ENCODE assay signal across 17 cellular contexts in the genomic region with DNA sequence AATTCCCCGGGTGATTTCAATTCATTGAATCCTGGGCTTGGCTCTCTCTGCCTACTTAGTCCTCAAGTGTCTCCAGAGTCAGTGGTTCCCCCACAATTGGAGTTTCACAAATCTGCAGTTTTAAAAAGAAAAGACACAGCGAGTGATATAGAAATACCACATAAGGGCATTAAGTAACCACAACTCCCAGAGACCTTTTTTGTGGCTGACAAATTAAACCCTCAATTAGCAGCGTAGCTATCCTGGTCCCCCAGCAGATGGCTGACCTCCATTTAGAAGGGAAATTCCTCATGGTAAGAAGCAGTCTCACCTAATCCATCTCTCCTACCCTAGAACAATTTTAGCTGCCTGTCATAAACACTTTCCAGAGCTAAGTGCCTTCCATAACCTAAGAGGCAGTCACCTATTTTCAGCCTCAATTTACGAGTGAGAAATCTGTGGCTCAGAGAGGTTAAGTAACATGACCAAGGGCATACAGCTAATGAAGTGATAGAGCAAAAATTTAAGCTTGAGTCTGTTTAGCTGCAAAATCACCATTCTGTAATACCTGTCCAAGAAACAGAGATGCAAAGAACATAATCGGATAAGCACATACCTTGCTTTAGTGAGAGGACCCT. TPM values are rescaled to one million over a fixed set of nuclear protein-coding genes. Genes with fewer than 3 reads are reported as not detected.
A peak's percentile ranks its signal among the peaks of the same experiment; 100 is the strongest.
DNase-seq lines count a peak whose midpoint lies in the region; TF ChIP-seq lines count a peak whose summit lies in the region.
"Had no signal": no experiment of that assay in that cellular context is flagged by ENCODE, and none has a peak within 500 bp of the region (broad histone marks: within the 10 kb centered on the region; RNA-seq: fewer than 3 reads in every experiment).

No MANE protein-coding gene starts in this region.

- H3K9me3 ChIP-seq in cardiac muscle cell (ENCODE audit: low read depth) (no peaks in the 10 kb centered on the region), OCI-LY7 (ENCODE audit: low read length) (no peaks in the 10 kb centered on the region)

- TF ChIP-seq CTCF in cardiac muscle cell (IDR thresholded peaks at IDR 0.05; ENCODE audit: low read depth, low read length), result peak; percentile 11
- TF ChIP-seq CTCF in OCI-LY7 (conservative IDR thresholded peaks at IDR 0.05; ENCODE audit: low read length), result 0 out of 2 replicates have a peak, but pooled peaks have one; percentile 13
- no peak for TF ChIP-seq CTCF in fibroblast of the aortic adventitia (IDR thresholded peaks at IDR 0.05; ENCODE audit: insufficient read depth, low read length)

- no peak overlapping the region for H3K4me3 ChIP-seq in cardiac muscle cell
- H3K4me3 ChIP-seq in OCI-LY7 (ENCODE audit: low read depth, low read length, poor library complexity, severe bottlenecking), result no peak overlapping the region
- no peak overlapping the region for H3K4me3 ChIP-seq in fibroblast of the aortic adventitia (ENCODE audit: low read depth, low read length)
- H3K4me3 ChIP-seq: breast epithelium had no signal

- intact Hi-C loops in cardiac septum (cut with DNase I), result no loop called here
- intact Hi-C loops in OCI-LY7 (cut with micrococcal nuclease; ENCODE audit: unreplicated experiment), result no loop called here

- H3K9me2 ChIP-seq in OCI-LY7 (ENCODE audit: insufficient read depth, low read length), result no peaks in the 10 kb centered on the region

- CTCF ChIA-PET in OCI-LY7 (lab: Charles Lee; ENCODE audit: unreplicated experiment), result no interaction called here

- no peaks in the 10 kb centered on the region for H3K4me1 ChIP-seq in cardiac muscle cell (ENCODE audit: low read depth)
- peaks cover 14% of the 10 kb centered on the region for H3K4me1 ChIP-seq in OCI-LY7 (ENCODE audit: insufficient read depth, low read length, poor library complexity, severe bottlenecking)
- H3K4me1 ChIP-seq: breast epithelium had no signal

- no peak overlapping the region for H2AFZ ChIP-seq in OCI-LY7 (ENCODE audit: low read length)

- H3K27me3 ChIP-seq in cardiac muscle cell, result no peaks in the 10 kb centered on the region
- H3K27me3 ChIP-seq: breast epithelium had no signal

- POLR2A ChIA-PET in OCI-LY7 (lab: Charles Lee), result no interaction called here

- no peaks in the 10 kb centered on the region for H3K79me2 ChIP-seq in OCI-LY7 (ENCODE audit: insufficient read depth, low read depth, low read length)

- no peaks in the 10 kb centered on the region for H4K20me1 ChIP-seq in OCI-LY7 (ENCODE audit: insufficient read depth, low read length)

- DNase-seq in cardiac muscle cell (ENCODE audit: low read depth in 1 of 2, low spot score in 1 of 2) (peak in 1 of 2 donors; percentile 12), cardiac septum (ENCODE audit: low spot score) (no peak), OCI-LY7 (ENCODE audit: low spot score) (no peak), fibroblast of the aortic adventitia (ENCODE audit: low read depth) (peak; percentile 5), DMS114 treated with DMSO at 0.1 percent for 48 hours (lab: John Stamatoyannopoulos, UW; ENCODE audit: unreplicated experiment) (no peak), KG1 (lab: John Stamatoyannopoulos, UW) (no peak), COLO829 (ENCODE audit: low spot score) (no peak), AG20443 (ENCODE audit: low spot score) (no peak)
- DNase-seq: activated CD4-positive, CD25-positive, alpha-beta regulatory T cell; activated CD8-positive, alpha-beta memory T cell treated with anti-CD3 and anti-CD28 coated beads for 24 hours; activated naive CD8-positive, alpha-beta T cell treated with anti-CD3 and anti-CD28 coated beads, Interleukin-2, amount 10 ng/mL, durations not matched to agents 7 days and 5 days; KBM-7; SHP77 treated with DMSO at 0.1 percent for 48 hours; stimulated activated CD4-positive, alpha-beta T cell treated with anti-CD3 and anti-CD28 coated beads, Interleukin-12 subunit alpha, Interleukin-12 subunit beta, amount 100 ng/mL, for 4 hours; T-helper 17 cell had no signal

- no peak overlapping the region for H3K27ac ChIP-seq in cardiac muscle cell
- no peak overlapping the region for H3K27ac ChIP-seq in OCI-LY7 (ENCODE audit: low read depth, low read length, poor library complexity, severe bottlenecking)
- H3K27ac ChIP-seq: breast epithelium, HL-60 had no signal

- H3K36me3 ChIP-seq in cardiac muscle cell (no peaks in the 10 kb centered on the region), OCI-LY7 (ENCODE audit: insufficient read depth, low read length) (no peaks in the 10 kb centered on the region)
- H3K36me3 ChIP-seq: breast epithelium had no signal

- no TSS peak for BruUV-seq in OCI-LY7 (replicated peaks; lab: Mats Ljungman, UMichigan)

- no peak overlapping the region for H3K4me2 ChIP-seq in OCI-LY7 (ENCODE audit: low read length)

RNA-seq across cellular contexts. Expression of a gene that starts 56.0 kb away (rescaled TPM):
- 10.4 and 13.8 TPM in 2 replicates for total RNA-seq in cardiac muscle cell
- polyA plus RNA-seq in cardiac muscle cell, result 7.5 and 8.1 TPM in 2 replicates
- 3.0 TPM for total RNA-seq in cardiac septum
- total RNA-seq in OCI-LY7 (2014; rRNA removed; shearing (Covaris generic)), result not detected in 2 replicates
- total RNA-seq in OCI-LY7 (2022), result 0.89 and 1.0 TPM in 2 replicates
- 13.6 and 18.2 TPM in 2 replicates for total RNA-seq in fibroblast of the aortic adventitia (ENCODE audit: low replicate concordance)
